ENCODE assay signal across 8 cellular contexts in genomic region chr15:40954158-40954848, GRCh38. TPM values are rescaled to one million over a fixed set of nuclear protein-coding genes. Genes with fewer than 3 reads are reported as not detected.
DNase-seq lines count a peak whose midpoint lies in the region; ATAC-seq and TF ChIP-seq lines count a peak whose summit lies in the region.
"Not testable (repeated sequence)": the region's sequence is repeated elsewhere in the genome, so short reads cannot be mapped to it uniquely, and the experiment has no call there.

No MANE protein-coding gene starts in this region.

- not testable (repeated sequence) for H3K27me3 Mint-ChIP-seq in H9 (ENCODE audit: low read depth); activated T-helper 17 cell treated with anti-CD3 and anti-CD28 coated beads, Interleukin-2, amount 50 U/mL, for 72 hours; natural killer cell (ENCODE audit: low read depth in 2 of 2)

- H3K18ac ChIP-seq in H9 (ENCODE audit: insufficient read length, low read depth, low read length) = not testable (repeated sequence)

- H3K27me3 ChIP-seq in BE2C; H9 (ENCODE audit: insufficient read depth, low read length); Panc1 (ENCODE audit: control insufficient read depth, insufficient read depth, low read length); colonic mucosa; left ventricle myocardium inferior (ENCODE audit: low read depth): not testable (repeated sequence)

- H3K79me2 ChIP-seq in H9 (ENCODE audit: insufficient read depth, low read length) = not testable (repeated sequence)

- H3K27ac Mint-ChIP-seq in H9 = peak overlapping the region; percentile 96 to 99 (median 97)
- H3K27ac Mint-ChIP-seq in activated T-helper 17 cell treated with anti-CD3 and anti-CD28 coated beads, Interleukin-2, amount 50 U/mL, for 72 hours = not testable (repeated sequence)
- peak overlapping the region in 1 of 2 donors; percentile 86 for H3K27ac Mint-ChIP-seq in natural killer cell
- peak overlapping the region; percentile 92 for H3K27ac Mint-ChIP-seq in stimulated activated effector memory CD8-positive, alpha-beta T cell treated with anti-CD3 and anti-CD28 coated beads, Interleukin-12 subunit alpha, Interleukin-12 subunit beta, amount 100 ng/mL, for 72 hours

- DNase-seq in BE2C; Panc1 (ENCODE audit: low read depth, low spot score); colonic mucosa; left ventricle myocardium inferior; natural killer cell: not testable (repeated sequence)
- DNase-seq in H9 = peak; percentile 47
- DNase-seq in stimulated activated effector memory CD8-positive, alpha-beta T cell treated with anti-CD3 and anti-CD28 coated beads, Interleukin-12 subunit alpha, Interleukin-12 subunit beta, amount 100 ng/mL, for 72 hours (ENCODE audit: low spot score in 2 of 2) = peak in 1 of 2 donors; percentile 59

- H2BK20ac ChIP-seq in H9 (ENCODE audit: low read depth, low read length, poor library complexity, severe bottlenecking) = not testable (repeated sequence)

- H3K56ac ChIP-seq in H9 (ENCODE audit: insufficient read length, low read depth, low read length) = not testable (repeated sequence)

- not testable (repeated sequence) for H2BK5ac ChIP-seq in H9 (ENCODE audit: insufficient read length, low read length)

- peak overlapping the region; percentile 87 for H3K4me3 ChIP-seq in BE2C (ENCODE audit: low read depth, low read length)
- H3K4me3 ChIP-seq in Panc1 (ENCODE audit: low read depth in 2 of 2, low read length in 2 of 2) = peak overlapping the region; percentile 87 to 98
- H3K4me3 ChIP-seq in colonic mucosa = peak overlapping the region; percentile 74
- H3K4me3 ChIP-seq in left ventricle myocardium inferior = peak overlapping the region; percentile 71

- H3K27ac ChIP-seq in H9 (ENCODE audit: insufficient read length, low read depth, low read length); colonic mucosa; left ventricle myocardium inferior (replicated peaks): not testable (repeated sequence)
- peak overlapping the region; percentile 80 for H3K27ac ChIP-seq in Panc1 (ENCODE audit: low read length)

- peak overlapping the region; percentile 41 for H3K9ac ChIP-seq in H9 (ENCODE audit: extremely low read depth, insufficient read length, low read length)
- not testable (repeated sequence) for H3K9ac ChIP-seq in colonic mucosa (ENCODE audit: low read depth in 2 of 2, low read length in 2 of 2)

- H4K20me1 ChIP-seq in H9 (ENCODE audit: control insufficient read depth, insufficient read depth, insufficient read length) = not testable (repeated sequence)

- not testable (repeated sequence) for H2AFZ ChIP-seq in H9 (ENCODE audit: low read length)

- H3K79me1 ChIP-seq in H9 (ENCODE audit: insufficient read depth, low read depth, low read length, poor library complexity, severe bottlenecking) = not testable (repeated sequence)

- H3K4me3 Mint-ChIP-seq in H9 (peak overlapping the region; percentile 87 to 96), natural killer cell (peak overlapping the region; percentile 87)
- peak overlapping the region; percentile 87 for H3K4me3 Mint-ChIP-seq in activated T-helper 17 cell treated with anti-CD3 and anti-CD28 coated beads, Interleukin-2, amount 50 U/mL, for 72 hours
- peak overlapping the region; percentile 85 for H3K4me3 Mint-ChIP-seq in stimulated activated effector memory CD8-positive, alpha-beta T cell treated with anti-CD3 and anti-CD28 coated beads, Interleukin-12 subunit alpha, Interleukin-12 subunit beta, amount 100 ng/mL, for 72 hours

- in situ Hi-C loops in Panc1 (cut with HindIII; ENCODE audit: low pct_unique_long_range_greater_than_20kb, low sequenced_read_pairs) = not testable (repeated sequence)

- H3K4ac ChIP-seq in H9 (ENCODE audit: low read depth, low read length) = not testable (repeated sequence)

- H3T11ph ChIP-seq in H9 (ENCODE audit: low read length) = not testable (repeated sequence)

- not testable (repeated sequence) for H3K9me3 Mint-ChIP-seq in H9; activated T-helper 17 cell treated with anti-CD3 and anti-CD28 coated beads, Interleukin-2, amount 50 U/mL, for 72 hours; natural killer cell; stimulated activated effector memory CD8-positive, alpha-beta T cell treated with anti-CD3 and anti-CD28 coated beads, Interleukin-12 subunit alpha, Interleukin-12 subunit beta, amount 100 ng/mL, for 72 hours

- not testable (repeated sequence) for H3K4me1 ChIP-seq in BE2C; H9 (ENCODE audit: insufficient read depth, low read length); Panc1 (ENCODE audit: control insufficient read depth, insufficient read depth, low read length); colonic mucosa
- H3K4me1 ChIP-seq in left ventricle myocardium inferior = peaks cover 59% of the 10 kb centered on the region

- not testable (repeated sequence) for H3K36me3 ChIP-seq in BE2C; Panc1 (ENCODE audit: control insufficient read depth, insufficient read depth, low read length); colonic mucosa; left ventricle myocardium inferior

- H2BK15ac ChIP-seq in H9 (ENCODE audit: low read depth, low read length) = not testable (repeated sequence)

- peak overlapping the region; percentile 83 for H3K4me2 ChIP-seq in H9 (ENCODE audit: insufficient read depth, insufficient read length, low read length)

- H2BK12ac ChIP-seq in H9 (ENCODE audit: insufficient read length, low read depth, low read length) = not testable (repeated sequence)

- not testable (repeated sequence) for H3K23ac ChIP-seq in H9 (ENCODE audit: insufficient read length, low read depth, low read length)

- not testable (repeated sequence) for H2AK5ac ChIP-seq in H9 (ENCODE audit: insufficient read length, low read length)

- peaks cover 18% of the 10 kb centered on the region for H3K23me2 ChIP-seq in H9 (ENCODE audit: insufficient read length, low read depth, low read length, poor library complexity, severe bottlenecking)

- ATAC-seq in Panc1; activated T-helper 17 cell treated with anti-CD3 and anti-CD28 coated beads, Interleukin-2, amount 50 U/mL, for 72 hours (replicated peaks); natural killer cell; stimulated activated effector memory CD8-positive, alpha-beta T cell treated with anti-CD3 and anti-CD28 coated beads, Interleukin-12 subunit alpha, Interleukin-12 subunit beta, amount 100 ng/mL, for 72 hours: not testable (repeated sequence)

- BruUV-seq in Panc1 (replicated peaks; lab: Mats Ljungman, UMichigan) = TSS peak; percentile 85

- H3K9me3 ChIP-seq in BE2C; H9 (ENCODE audit: control insufficient read depth, low read depth, low read length); Panc1 (ENCODE audit: control insufficient read depth, insufficient read depth, low read depth, low read length); colonic mucosa; left ventricle myocardium inferior (replicated peaks): not testable (repeated sequence)

- CTCF ChIA-PET in Panc1 (lab: Charles Lee) = interaction anchor here (1.0 kb wide), 1 partner anchor 13 kb away, joined by 3 read pairs; no protein-coding TSS in a partner anchor

- not testable (repeated sequence) for H2BK120ac ChIP-seq in H9 (ENCODE audit: low read depth, low read length, poor library complexity, severe bottlenecking)

- no CpG with 5 or more reads among the region's 8 CpGs for WGBS in H9 (ENCODE audit: extremely low coverage, insufficient read length, low lambda C conversion rate)

- H4K8ac ChIP-seq in H9 (replicated peaks; ENCODE audit: insufficient read length, low read depth, low read length) = not testable (repeated sequence)

- H3K4me1 Mint-ChIP-seq in H9 (peaks cover 40 to 56% of the 10 kb centered on the region in 2 experiments), natural killer cell (peaks cover 0 to 11% of the 10 kb centered on the region in 2 donors)
- H3K4me1 Mint-ChIP-seq in activated T-helper 17 cell treated with anti-CD3 and anti-CD28 coated beads, Interleukin-2, amount 50 U/mL, for 72 hours = not testable (repeated sequence)
- H3K4me1 Mint-ChIP-seq in stimulated activated effector memory CD8-positive, alpha-beta T cell treated with anti-CD3 and anti-CD28 coated beads, Interleukin-12 subunit alpha, Interleukin-12 subunit beta, amount 100 ng/mL, for 72 hours = peaks cover 53% of the 10 kb centered on the region

- not testable (repeated sequence) for H4K5ac ChIP-seq in H9 (ENCODE audit: insufficient read length, low read depth, low read length)

- TF ChIP-seq CTCF in BE2C (IDR thresholded peaks at IDR 0.05; ENCODE audit: low read depth, low read length); H9 (conservative IDR thresholded peaks at IDR 0.05); Panc1 (IDR thresholded peaks at IDR 0.05); colonic mucosa (IDR thresholded peaks at IDR 0.05); left ventricle myocardium inferior (IDR thresholded peaks at IDR 0.05; ENCODE audit: borderline replicate concordance); natural killer cell (IDR thresholded peaks at IDR 0.05): not testable (repeated sequence)

- intact Hi-C loops in Panc1 (cut with micrococcal nuclease; ENCODE audit: unreplicated experiment); colonic mucosa (cut with DNase I); left ventricle myocardium inferior (cut with micrococcal nuclease); natural killer cell (cut with micrococcal nuclease): not testable (repeated sequence)

- H3K36me3 Mint-ChIP-seq in H9 (ENCODE audit: insufficient read depth in 1 of 3, low read depth in 3 of 3) = peaks cover 18 to 35% (median 29%) of the 10 kb centered on the region in 3 experiments
- peaks cover 23% of the 10 kb centered on the region for H3K36me3 Mint-ChIP-seq in activated T-helper 17 cell treated with anti-CD3 and anti-CD28 coated beads, Interleukin-2, amount 50 U/mL, for 72 hours (ENCODE audit: low read depth)
- not testable (repeated sequence) for H3K36me3 Mint-ChIP-seq in natural killer cell
- peaks cover 52% of the 10 kb centered on the region for H3K36me3 Mint-ChIP-seq in stimulated activated effector memory CD8-positive, alpha-beta T cell treated with anti-CD3 and anti-CD28 coated beads, Interleukin-12 subunit alpha, Interleukin-12 subunit beta, amount 100 ng/mL, for 72 hours

- not testable (repeated sequence) for H3K14ac ChIP-seq in H9 (ENCODE audit: insufficient read depth, low read length)

- POLR2A ChIA-PET in Panc1 (lab: Charles Lee) = not testable (repeated sequence)

- not testable (repeated sequence) for H4K91ac ChIP-seq in H9 (ENCODE audit: insufficient read length, low read depth, low read length)

RNA-seq across cellular contexts. Expression of gene CHAC1, which starts 1.0 kb away (rescaled TPM):
- 96.0 TPM for polyA plus RNA-seq in BE2C (2012; ENCODE audit: insufficient read depth, insufficient read length, low read depth)
- 47.2 and 48.7 TPM in 2 replicates for total RNA-seq in H9 (2021)
- total RNA-seq in Panc1 (2021; ENCODE audit: unreplicated experiment) = 15.5 TPM
- polyA plus RNA-seq in Panc1 (2012; ENCODE audit: insufficient read length) = 55.8 TPM
- total RNA-seq in activated T-helper 17 cell treated with anti-CD3 and anti-CD28 coated beads, Interleukin-2, amount 50 U/mL, for 72 hours = 1 to 10 TPM; 2.4 to 6.8 TPM
- total RNA-seq in colonic mucosa = 10 to 100 TPM in 1 of 2 donors, 1 to 10 TPM in 1; 4.0 to 20.9 TPM
- total RNA-seq in left ventricle myocardium inferior = 1.3 TPM
- total RNA-seq in natural killer cell = 1 to 10 TPM in 2 of 3 donors, not detected in 1; 1.1 to 1.7 TPM

RNA-seq across cellular contexts. Expression of gene DLL4, which starts 25.2 kb away (rescaled TPM):
- polyA plus RNA-seq in BE2C (2012; ENCODE audit: insufficient read depth, insufficient read length, low read depth) = 0.25 TPM
- 0.28 and 0.35 TPM in 2 replicates for total RNA-seq in H9 (2021)
- 0.31 TPM for total RNA-seq in Panc1 (2021; ENCODE audit: unreplicated experiment)
- polyA plus RNA-seq in Panc1 (2012; ENCODE audit: insufficient read length) = 0.29 TPM
- not detected for total RNA-seq in activated T-helper 17 cell treated with anti-CD3 and anti-CD28 coated beads, Interleukin-2, amount 50 U/mL, for 72 hours
- 10 to 100 TPM; 18.5 to 21.6 TPM for total RNA-seq in colonic mucosa
- total RNA-seq in left ventricle myocardium inferior = 11.1 TPM
- total RNA-seq in natural killer cell = under 1 TPM in 2 of 3 donors, not detected in 1; 0.10 to 0.16 TPM
